Comparison of ENCODE assay signal across 24 cellular contexts in the genomic region with DNA sequence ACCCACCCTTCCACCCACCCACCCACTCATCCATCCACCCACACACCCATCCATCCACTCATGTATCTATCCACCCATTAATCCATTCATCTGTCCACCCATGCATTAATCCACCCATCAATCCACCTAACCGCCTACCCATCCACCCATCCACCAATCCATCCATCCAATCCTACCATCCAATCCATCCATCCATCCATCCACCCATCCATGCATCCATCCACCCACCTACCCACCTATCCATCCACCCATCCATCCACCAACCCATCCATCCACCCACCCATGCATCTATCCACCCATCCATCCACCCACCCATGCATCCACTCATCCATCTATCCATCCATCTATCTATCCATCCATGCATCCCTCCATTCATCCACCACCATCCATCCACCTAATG. TPM values are rescaled to one million over a fixed set of nuclear protein-coding genes. Genes with fewer than 3 reads are reported as not detected.
DNase-seq lines count a peak whose midpoint lies in the region; ATAC-seq and TF ChIP-seq lines count a peak whose summit lies in the region.
"Had no signal": no experiment of that assay in that cellular context is flagged by ENCODE, and none has a peak within 500 bp of the region (broad histone marks: within the 10 kb centered on the region; RNA-seq: fewer than 3 reads in every experiment).

No MANE protein-coding gene starts in this region.

- H3K27me3 ChIP-seq in sigmoid colon (no peaks in the 10 kb centered on the region), left lung (no peaks in the 10 kb centered on the region)
- H3K27me3 ChIP-seq: BLaER1 had no signal

- H3K4me3 Mint-ChIP-seq in activated CD4-positive, alpha-beta T cell treated with anti-CD3 and anti-CD28 coated beads, Interleukin-2, amount 10 ng/mL, durations not matched to agents 24 days and 14 days = no peak overlapping the region
- no peak overlapping the region for H3K4me3 Mint-ChIP-seq in activated CD4-positive, alpha-beta T cell treated with anti-CD3 and anti-CD28 coated beads, Interleukin-2, amount 10 ng/mL, durations not matched to agents 7 days and 5 days
- peak overlapping the region in 1 of 5 donors; percentile 9 for H3K4me3 Mint-ChIP-seq in immature natural killer cell
- H3K4me3 Mint-ChIP-seq: B cell; CD4-positive, CD25-positive, alpha-beta regulatory T cell; CD8-positive, alpha-beta T cell; GM23338; H9 had no signal

- intact Hi-C loops in activated CD4-positive, alpha-beta T cell treated with anti-CD3 and anti-CD28 coated beads, Interleukin-2, amount 10 ng/mL, durations not matched to agents 24 days and 14 days (cut with micrococcal nuclease) = no loop called here
- intact Hi-C loops in sigmoid colon (cut with DNase I) (loop anchor here (5.0 kb wide), 1 partner anchor 167 kb away; no protein-coding TSS in a partner anchor), left lung (cut with DNase I) (no loop called here)

- H3K4me3 ChIP-seq in HEK293 (ENCODE audit: low read depth, low read length) = no peak overlapping the region
- H3K4me3 ChIP-seq in sigmoid colon = no peak overlapping the region
- no peak overlapping the region for H3K4me3 ChIP-seq in left lung
- H3K4me3 ChIP-seq: BLaER1, GM12878, GM23338 had no signal

- CTCF ChIA-PET in activated CD4-positive, alpha-beta T cell treated with anti-CD3 and anti-CD28 coated beads, Interleukin-2, amount 10 ng/mL, durations not matched to agents 7 days and 5 days (lab: Charles Lee) = interaction anchor here (1.2 kb wide), 1 partner anchor 13 kb away, joined by 4 read pairs; no protein-coding TSS in a partner anchor
- CTCF ChIA-PET in HEK293 (lab: Yijun Ruan, JAX) = no interaction called here

- ATAC-seq in HG02610 (IDR thresholded peaks at IDR 0.05; ENCODE audit: unreplicated experiment) (no peak), left lung (no peak)
- ATAC-seq: CD8-positive, alpha-beta T cell; GM12878; GM23338; HCT116 had no signal

- H3K36me3 ChIP-seq in HEK293 (ENCODE audit: control insufficient read depth in 2 of 2, insufficient read depth in 1 of 2, low read length in 2 of 2) (no peaks in the 10 kb centered on the region), sigmoid colon (no peaks in the 10 kb centered on the region), left lung (no peaks in the 10 kb centered on the region)
- H3K36me3 ChIP-seq: BLaER1 had no signal

- peaks cover 56% of the 10 kb centered on the region for H3K4me1 Mint-ChIP-seq in activated CD4-positive, alpha-beta T cell treated with anti-CD3 and anti-CD28 coated beads, Interleukin-2, amount 10 ng/mL, durations not matched to agents 24 days and 14 days
- peaks cover 43% of the 10 kb centered on the region for H3K4me1 Mint-ChIP-seq in activated CD4-positive, alpha-beta T cell treated with anti-CD3 and anti-CD28 coated beads, Interleukin-2, amount 10 ng/mL, durations not matched to agents 7 days and 5 days
- peaks cover 61 to 70% of the 10 kb centered on the region in 2 donors for H3K4me1 Mint-ChIP-seq in immature natural killer cell

- no peak for TF ChIP-seq CTCF in HEK293 (tag by site-specific recombination; IDR thresholded peaks at IDR 0.05)
- TF ChIP-seq CTCF in sigmoid colon (IDR thresholded peaks at IDR 0.05) = no peak
- TF ChIP-seq CTCF in left lung (IDR thresholded peaks at IDR 0.05) = no peak

- POLR2A ChIA-PET in activated CD4-positive, alpha-beta T cell treated with anti-CD3 and anti-CD28 coated beads, Interleukin-2, amount 10 ng/mL, durations not matched to agents 7 days and 5 days (lab: Charles Lee) = no interaction called here
- POLR2A ChIA-PET in HEK293 (lab: Yijun Ruan, JAX) = no interaction called here

- TF ChIP-seq POLR2A in sigmoid colon (IDR thresholded peaks at IDR 0.05) = no peak

- no peaks in the 10 kb centered on the region for H3K27me3 Mint-ChIP-seq in activated CD4-positive, alpha-beta T cell treated with anti-CD3 and anti-CD28 coated beads, Interleukin-2, amount 10 ng/mL, durations not matched to agents 24 days and 14 days
- no peaks in the 10 kb centered on the region for H3K27me3 Mint-ChIP-seq in activated CD4-positive, alpha-beta T cell treated with anti-CD3 and anti-CD28 coated beads, Interleukin-2, amount 10 ng/mL, durations not matched to agents 7 days and 5 days
- H3K27me3 Mint-ChIP-seq in immature natural killer cell (ENCODE audit: low read depth in 3 of 3) = peaks cover 6 to 12% (median 8%) of the 10 kb centered on the region in 3 donors
- H3K27me3 Mint-ChIP-seq: CD4-positive, CD25-positive, alpha-beta regulatory T cell had no signal

- no peaks in the 10 kb centered on the region for H3K4me1 ChIP-seq in HEK293 (ENCODE audit: control insufficient read depth, insufficient read depth, low read length)
- H3K4me1 ChIP-seq in sigmoid colon = peaks cover 0 to 58% (median 43%) of the 10 kb centered on the region in 4 donors
- H3K4me1 ChIP-seq in left lung = peaks cover 17 to 18% of the 10 kb centered on the region in 2 donors

- 97 to 100% methylated on average over 1 of the region's 1 CpG for WGBS in sigmoid colon, 2 donors

- peaks cover 32% of the 10 kb centered on the region for H3K36me3 Mint-ChIP-seq in activated CD4-positive, alpha-beta T cell treated with anti-CD3 and anti-CD28 coated beads, Interleukin-2, amount 10 ng/mL, durations not matched to agents 24 days and 14 days (ENCODE audit: low read depth)
- peaks cover 3% of the 10 kb centered on the region for H3K36me3 Mint-ChIP-seq in activated CD4-positive, alpha-beta T cell treated with anti-CD3 and anti-CD28 coated beads, Interleukin-2, amount 10 ng/mL, durations not matched to agents 7 days and 5 days (ENCODE audit: low read depth)
- H3K36me3 Mint-ChIP-seq in immature natural killer cell = peaks cover 0 to 4% (median 0%) of the 10 kb centered on the region in 3 donors

- H3K9me3 ChIP-seq in HEK293 (ENCODE audit: control insufficient read depth, insufficient read depth, low read depth, low read length) (no peaks in the 10 kb centered on the region), sigmoid colon (no peaks in the 10 kb centered on the region), left lung (no peaks in the 10 kb centered on the region)
- H3K9me3 ChIP-seq: BLaER1, Caco-2 had no signal

- H3K27ac Mint-ChIP-seq in activated CD4-positive, alpha-beta T cell treated with anti-CD3 and anti-CD28 coated beads, Interleukin-2, amount 10 ng/mL, durations not matched to agents 24 days and 14 days = peak overlapping the region; percentile 34
- no peak overlapping the region for H3K27ac Mint-ChIP-seq in activated CD4-positive, alpha-beta T cell treated with anti-CD3 and anti-CD28 coated beads, Interleukin-2, amount 10 ng/mL, durations not matched to agents 7 days and 5 days
- peak overlapping the region in 4 of 6 donors; percentile 10 to 95 (median 57) for H3K27ac Mint-ChIP-seq in immature natural killer cell
- H3K27ac Mint-ChIP-seq: B cell, GM23338 had no signal

- no peak for TF ChIP-seq EP300 in sigmoid colon (IDR thresholded peaks at IDR 0.05)

- H3K27ac ChIP-seq in HEK293 (ENCODE audit: extremely low read depth, low read depth, low read length) = no peak overlapping the region
- H3K27ac ChIP-seq in sigmoid colon = peak overlapping the region in 3 of 4 donors; percentile 39 to 65 (median 64)
- no peak overlapping the region for H3K27ac ChIP-seq in left lung
- H3K27ac ChIP-seq: 22Rv1, BLaER1, C4-2B had no signal

- H3K9me3 Mint-ChIP-seq in activated CD4-positive, alpha-beta T cell treated with anti-CD3 and anti-CD28 coated beads, Interleukin-2, amount 10 ng/mL, durations not matched to agents 24 days and 14 days = no peaks in the 10 kb centered on the region
- no peaks in the 10 kb centered on the region for H3K9me3 Mint-ChIP-seq in activated CD4-positive, alpha-beta T cell treated with anti-CD3 and anti-CD28 coated beads, Interleukin-2, amount 10 ng/mL, durations not matched to agents 7 days and 5 days
- no peaks in the 10 kb centered on the region for H3K9me3 Mint-ChIP-seq in immature natural killer cell
- H3K9me3 Mint-ChIP-seq: CD8-positive, alpha-beta T cell; GM23338; H9; HFFc6 had no signal

- DNase-seq in activated CD4-positive, alpha-beta T cell treated with anti-CD3 and anti-CD28 coated beads, Interleukin-2, amount 10 ng/mL, durations not matched to agents 24 days and 14 days = no peak
- no peak for DNase-seq in activated CD4-positive, alpha-beta T cell treated with anti-CD3 and anti-CD28 coated beads, Interleukin-2, amount 10 ng/mL, durations not matched to agents 7 days and 5 days
- DNase-seq in immature natural killer cell (no peak), sigmoid colon (no peak), left lung (no peak)
- DNase-seq in stimulated activated CD4-positive, alpha-beta T cell treated with anti-CD3 and anti-CD28 coated beads, Interleukin-4, amount 100 ng/mL, for 4 hours = no peak
- DNase-seq: Caco-2; CD4-positive, CD25-positive, alpha-beta regulatory T cell; CD8-positive, alpha-beta T cell; DMS153; DMS79; EL; GDM1; H9; HFFc6 had no signal

TF ChIP-seq in HEK293, 187 proteins besides CTCF, POLR2A, EP300 and RAD21:
- TF ChIP-seq WT1 (tag by site-specific recombination; IDR thresholded peaks at IDR 0.05) = no peak
- peak; percentile 94 for TF ChIP-seq ZNF366 (tag by site-specific recombination; conservative IDR thresholded peaks at IDR 0.05)
- TF ChIP-seq ZBTB17 (tag by site-specific recombination; IDR thresholded peaks at IDR 0.05) = peak; percentile 80
- no peak for TF ChIP-seq HOXA7 (CRISPR knock-in tag; IDR thresholded peaks at IDR 0.05; ENCODE audit: borderline replicate concordance)
- no peak for TF ChIP-seq ZNF112 (tag by site-specific recombination; IDR thresholded peaks at IDR 0.05)
- peak; percentile 90 for TF ChIP-seq ZFHX2 (tag by site-specific recombination; conservative IDR thresholded peaks at IDR 0.05)
- TF ChIP-seq ZNF138 (tag by site-specific recombination; IDR thresholded peaks at IDR 0.05; ENCODE audit: borderline replicate concordance) = no peak
- peak; percentile 97 for TF ChIP-seq EGR2 (tag by site-specific recombination; IDR thresholded peaks at IDR 0.05; ENCODE audit: low read depth)

RNA-seq across cellular contexts. Expression of a gene that starts 34.8 kb away (rescaled TPM):
- total RNA-seq in activated CD4-positive, alpha-beta T cell treated with anti-CD3 and anti-CD28 coated beads, Interleukin-2, amount 10 ng/mL, durations not matched to agents 24 days and 14 days = 37.6 and 40.8 TPM in 2 replicates
- total RNA-seq in activated CD4-positive, alpha-beta T cell treated with anti-CD3 and anti-CD28 coated beads, Interleukin-2, amount 10 ng/mL, durations not matched to agents 7 days and 5 days = 1 to 10 TPM; 7.1 to 7.9 TPM
- polyA plus RNA-seq in immature natural killer cell (1 to 10 TPM in 1 of 3 donors, under 1 TPM in 1, not detected in 1; 0.32 to 1.2 TPM), sigmoid colon (10 to 100 TPM in 1 of 3 donors, 1 to 10 TPM in 2; 7.6 to 14.5 (median 9.6) TPM)
- total RNA-seq in sigmoid colon (10 to 100 TPM; 24.0 to 51.3 (median 38.2) TPM), left lung (10 to 100 TPM; 24.9 to 31.4 TPM)

Comparison
In these comparisons a context has a peak if more than half of its experiments do, and no peak if none do; other contexts are left out.
1. H3K27ac ChIP-seq: peak in sigmoid colon (3 of 4); none in HEK293 (single experiment) and left lung (0 of 2).